Comparison of ENCODE assay signal across 8 cellular contexts in genomic region chr20:50191065-50191565, GRCh38. TPM values are rescaled to one million over a fixed set of nuclear protein-coding genes. Genes with fewer than 3 reads are reported as not detected.
DNase-seq lines count a peak whose midpoint lies in the region; ATAC-seq and TF ChIP-seq lines count a peak whose summit lies in the region.

No MANE protein-coding gene starts in this region.

- CTCF ChIA-PET in HEK293 (lab: Yijun Ruan, JAX), result interaction anchor here (0.6 to 6.8 kb wide), 9 partner anchors 10 to 386 kb away, joined by 3 to 106 read pairs (median 3); no protein-coding TSS in a partner anchor

- no peak overlapping the region for H3K4me2 ChIP-seq in neural cell (ENCODE audit: low read length)

- DNase-seq in EH (ENCODE audit: low read depth) (peak; percentile 73), NCI-H774 (lab: John Stamatoyannopoulos, UW) (peak; percentile 51), activated T-cell treated with anti-CD3 and anti-CD28 coated beads for 24 hours (ENCODE audit: low read depth) (peak; percentile 43), epidermal melanocyte (ENCODE audit: insufficient read length, low spot score) (no peak)

- TF ChIP-seq CTCF in HEK293 (tag by site-specific recombination; IDR thresholded peaks at IDR 0.05), result peak; percentile 58; the same call in 1 of the 2 replicates
- TF ChIP-seq CTCF in neural cell (IDR thresholded peaks at IDR 0.05; ENCODE audit: poor library complexity, severe bottlenecking), result no peak

- H2AFZ ChIP-seq in neural cell (ENCODE audit: low read depth, low read length), result no peak overlapping the region

- no peaks in the 10 kb centered on the region for H3K79me2 ChIP-seq in neural cell (replicated peaks; ENCODE audit: insufficient read depth, low read length)

- peak overlapping the region; percentile 61 for H3K4me3 ChIP-seq in HEK293 (ENCODE audit: low read depth, low read length)
- H3K4me3 ChIP-seq in neural cell (ENCODE audit: low read length), result peak overlapping the region; percentile 78

- no peaks in the 10 kb centered on the region for H4K20me1 ChIP-seq in neural cell (ENCODE audit: insufficient read depth)

- H3K27me3 ChIP-seq in neural cell (ENCODE audit: insufficient read depth, low read depth, low read length), result peaks cover 22% of the 10 kb centered on the region

- H3K9me2 ChIP-seq in neural cell (ENCODE audit: insufficient read depth, low read length), result no peaks in the 10 kb centered on the region

- no peak for TF ChIP-seq RAD21 in neural cell (conservative IDR thresholded peaks at IDR 0.05)

- H3K27ac ChIP-seq in HEK293 (ENCODE audit: extremely low read depth, low read depth, low read length) (peak overlapping the region; percentile 84), neural cell (ENCODE audit: low read length) (no peak overlapping the region), temporal lobe (ENCODE audit: low read depth, low read length) (peak overlapping the region; percentile 76)

- no peak for TF ChIP-seq EP300 in neural cell (conservative IDR thresholded peaks at IDR 0.05; ENCODE audit: poor library complexity, severe bottlenecking)

- POLR2A ChIA-PET in HEK293 (lab: Yijun Ruan, JAX), result interaction anchor here (1.7 to 2.0 kb wide), 2 partner anchors 131 to 144 kb away, joined by 4 to 5 read pairs; no protein-coding TSS in a partner anchor

- no peaks in the 10 kb centered on the region for H3F3A ChIP-seq in neural cell (ENCODE audit: insufficient read depth, low read length, poor library complexity, severe bottlenecking)

- peak; percentile 24 for ATAC-seq in esophagus mucosa

- H3K36me3 ChIP-seq in HEK293 (ENCODE audit: control insufficient read depth in 2 of 2, insufficient read depth in 1 of 2, low read length in 2 of 2) (peaks cover 0 to 6% of the 10 kb centered on the region in 2 experiments; a peak in 1 of 3 replicates), neural cell (ENCODE audit: insufficient read depth, low read length) (no peaks in the 10 kb centered on the region)

- H3K9me3 ChIP-seq in HEK293 (ENCODE audit: control insufficient read depth, insufficient read depth, low read depth, low read length), result no peaks in the 10 kb centered on the region
- no peaks in the 10 kb centered on the region for H3K9me3 ChIP-seq in neural cell (ENCODE audit: low read length)

- peaks cover 10% of the 10 kb centered on the region for H3K4me1 ChIP-seq in HEK293 (ENCODE audit: control insufficient read depth, insufficient read depth, low read length)

- H3K9ac ChIP-seq in neural cell (ENCODE audit: low read length), result peak overlapping the region; percentile 58

TF ChIP-seq in HEK293, 187 proteins besides CTCF, POLR2A, EP300 and RAD21 (continues in another document):
- TF ChIP-seq HIC1 (tag by site-specific recombination; IDR thresholded peaks at IDR 0.05), result no peak
- TF ChIP-seq ZNF416 (tag by site-specific recombination; IDR thresholded peaks at IDR 0.05), result no peak
- TF ChIP-seq ZBTB21 (tag by site-specific recombination; IDR thresholded peaks at IDR 0.05), result no peak
- no peak for TF ChIP-seq ZNF391 (tag by site-specific recombination; IDR thresholded peaks at IDR 0.05; ENCODE audit: borderline replicate concordance, low read depth)
- no peak for TF ChIP-seq ZNF157 (tag by site-specific recombination; IDR thresholded peaks at IDR 0.05)
- no peak for TF ChIP-seq ZNF621 (tag by site-specific recombination; IDR thresholded peaks at IDR 0.05)
- TF ChIP-seq ZNF221 (tag by site-specific recombination; IDR thresholded peaks at IDR 0.05; ENCODE audit: borderline replicate concordance), result no peak
- TF ChIP-seq ZNF19 (tag by site-specific recombination; IDR thresholded peaks at IDR 0.05; ENCODE audit: low read depth), result no peak
- no peak for TF ChIP-seq ZNF473 (tag by site-specific recombination; IDR thresholded peaks at IDR 0.05)
- TF ChIP-seq SP2 (tag by site-specific recombination; IDR thresholded peaks at IDR 0.05), result peak; percentile 56
- TF ChIP-seq ZXDB (tag by site-specific recombination; IDR thresholded peaks at IDR 0.05), result no peak
- TF ChIP-seq YY2 (tag by site-specific recombination; IDR thresholded peaks at IDR 0.05), result no peak
- TF ChIP-seq OSR2 (tag by site-specific recombination; IDR thresholded peaks at IDR 0.05), result no peak
- no peak for TF ChIP-seq TCF7L2 (IDR thresholded peaks at IDR 0.05; ENCODE audit: borderline replicate concordance, low read depth, low read length)
- no peak for TF ChIP-seq ZNF266 (tag by site-specific recombination; IDR thresholded peaks at IDR 0.05; ENCODE audit: low read depth)
- TF ChIP-seq ZNF677 (tag by site-specific recombination; IDR thresholded peaks at IDR 0.05), result 0 out of 2 replicates have a peak, but pooled peaks have one; percentile 0
- TF ChIP-seq ZNF561 (tag by site-specific recombination; IDR thresholded peaks at IDR 0.05; ENCODE audit: borderline replicate concordance), result 0 out of 2 replicates have a peak, but pooled peaks have one; percentile 7

TF ChIP-seq in neural cell, 6 proteins besides CTCF, POLR2A, EP300 and RAD21:
- TF ChIP-seq EZH2 (IDR thresholded peaks at IDR 0.05; ENCODE audit: borderline replicate concordance, insufficient read depth, low read length, poor library complexity, severe bottlenecking), result no peak
- no peak for TF ChIP-seq MXI1 (conservative IDR thresholded peaks at IDR 0.05; ENCODE audit: poor library complexity, severe bottlenecking)
- no peak for TF ChIP-seq POLR2AphosphoS5 (IDR thresholded peaks at IDR 0.05)
- TF ChIP-seq REST (IDR thresholded peaks at IDR 0.05; ENCODE audit: borderline replicate concordance), result no peak
- no peak for TF ChIP-seq SMC3 (conservative IDR thresholded peaks at IDR 0.05; ENCODE audit: poor library complexity)
TF ChIP-seq in neural cell: peak in this region for 0.

RNA-seq across cellular contexts. Expression of gene CEBPB, which starts 0.5 kb away (rescaled TPM):
- total RNA-seq in esophagus mucosa, result 59.8 TPM
- polyA plus RNA-seq in neural cell, result 0.59 and 0.94 TPM in 2 replicates
- polyA minus RNA-seq in neural cell, result 0.97 and 1.0 TPM in 2 replicates
- total RNA-seq in temporal lobe, result 2.0 TPM

RNA-seq across cellular contexts. Expression of gene PEDS1, which starts 37.6 kb away (rescaled TPM):
- total RNA-seq in esophagus mucosa (27.0 TPM), temporal lobe (6.6 TPM)
- polyA plus RNA-seq in neural cell, result 10.0 and 16.5 TPM in 2 replicates
- 19.8 and 20.2 TPM in 2 replicates for polyA minus RNA-seq in neural cell

Comparison
In these comparisons a context has a peak if more than half of its experiments do, and no peak if none do; other contexts are left out.
1. RNA of gene CEBPB, which starts 0.5 kb away (total RNA-seq): 59.8 TPM in esophagus mucosa (single experiment); 2.0 TPM in temporal lobe (single experiment); every median in the first group is over 10 times any median in the second.